Comparison of ENCODE assay signal across 36 cellular contexts in the genomic region with DNA sequence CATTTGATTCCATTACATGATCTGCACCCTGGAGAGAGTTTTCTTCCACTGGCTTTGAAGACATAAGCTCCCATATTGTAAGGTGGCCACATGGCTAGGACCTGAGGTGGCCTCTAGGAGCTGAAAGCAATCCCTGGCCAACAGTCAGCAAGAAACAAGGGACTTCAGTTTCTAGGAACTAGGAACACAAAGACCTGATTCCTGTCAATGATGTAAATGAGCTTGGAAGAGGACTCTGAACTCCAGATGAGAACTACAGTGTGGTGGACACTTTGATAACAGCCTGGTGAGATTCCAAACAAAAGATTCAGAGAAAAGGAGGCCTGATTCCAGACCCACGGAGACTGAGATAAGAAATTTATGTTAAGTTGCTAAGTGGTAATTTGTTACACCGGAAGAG.
"Had no signal": no experiment of that assay in that cellular context is flagged by ENCODE, and none has a peak within 500 bp of the region (broad histone marks: within the 10 kb centered on the region; RNA-seq: fewer than 3 reads in every experiment).

No MANE protein-coding gene starts in this region.

- H3K36me3 Mint-ChIP-seq: activated CD8-positive, alpha-beta memory T cell treated with anti-CD3 and anti-CD28 coated beads, Interleukin-2, amount 10 ng/mL, durations not matched to agents 7 days and 5 days; activated naive CD4-positive, alpha-beta T cell treated with anti-CD3 and anti-CD28 coated beads, Interleukin-2, amount 50 U/mL, for 24 hours; activated naive CD8-positive, alpha-beta T cell treated with anti-CD3 and anti-CD28 coated beads for 36 hours had no signal

- H3K9me3 Mint-ChIP-seq: activated B cell treated with CpG ODN at 0.5 μM for 24 hours; activated naive CD4-positive, alpha-beta T cell treated with anti-CD3 and anti-CD28 coated beads for 36 hours; activated naive CD4-positive, alpha-beta T cell treated with anti-CD3 and anti-CD28 coated beads, Interleukin-2, amount 50 U/mL, for 24 hours; activated naive CD8-positive, alpha-beta T cell treated with anti-CD3 and anti-CD28 coated beads for 36 hours; activated naive CD8-positive, alpha-beta T cell treated with anti-CD3 and anti-CD28 coated beads, Interleukin-2, amount 50 U/mL, for 24 hours; activated T-helper 1 cell treated with anti-CD3 and anti-CD28 coated beads, Interleukin-12 subunit alpha, Interleukin-12 subunit beta, Interleukin-2, Interleukin-4 antibody, amounts not matched to agents 30 ng/mL and 10 ng/mL and 1 ng/mL, durations not matched to agents 14 hours and 24 hours and 36 hours; activated T-helper 2 cell treated with anti-CD3 and anti-CD28 coated beads, Interferon-gamma antibody, Interleukin-2, Interleukin-4, amounts not matched to agents 10 μg/mL and 5 μg/mL and 100 μg/mL, durations not matched to agents 14 hours and 24 hours and 36 hours had no signal

- H3K27ac Mint-ChIP-seq: activated B cell treated with CpG ODN at 0.5 μM for 24 hours; activated CD8-positive, alpha-beta memory T cell treated with anti-CD3 and anti-CD28 coated beads, Interleukin-2, amount 10 ng/mL, durations not matched to agents 7 days and 5 days; activated CD8-positive, alpha-beta T cell treated with anti-CD3 and anti-CD28 coated beads, Interleukin-2, amount 10 ng/mL, durations not matched to agents 7 days and 5 days; activated naive CD4-positive, alpha-beta T cell treated with anti-CD3 and anti-CD28 coated beads for 36 hours; activated naive CD4-positive, alpha-beta T cell treated with anti-CD3 and anti-CD28 coated beads, Interleukin-2, amount 50 U/mL, for 24 hours; activated naive CD8-positive, alpha-beta T cell treated with anti-CD3 and anti-CD28 coated beads for 36 hours; activated naive CD8-positive, alpha-beta T cell treated with anti-CD3 and anti-CD28 coated beads, Interleukin-2, amount 50 U/mL, for 24 hours; activated T-helper 1 cell treated with anti-CD3 and anti-CD28 coated beads, Interleukin-12 subunit alpha, Interleukin-12 subunit beta, Interleukin-2, Interleukin-4 antibody, amounts not matched to agents 30 ng/mL and 10 ng/mL and 1 ng/mL, durations not matched to agents 14 hours and 24 hours and 36 hours; activated T-helper 2 cell treated with anti-CD3 and anti-CD28 coated beads, Interferon-gamma antibody, Interleukin-2, Interleukin-4, amounts not matched to agents 10 μg/mL and 5 μg/mL and 100 μg/mL, durations not matched to agents 14 hours and 24 hours and 36 hours had no signal

- H3K36me3 ChIP-seq: adrenal gland, cardiac muscle cell, colonic mucosa, esophagus squamous epithelium, gastroesophageal sphincter, heart right ventricle, WERI-Rb-1 had no signal

- H3K27me3 Mint-ChIP-seq: activated B cell treated with CpG ODN at 0.5 μM for 24 hours; activated CD8-positive, alpha-beta memory T cell treated with anti-CD3 and anti-CD28 coated beads, Interleukin-2, amount 10 ng/mL, durations not matched to agents 7 days and 5 days; activated naive CD8-positive, alpha-beta T cell treated with anti-CD3 and anti-CD28 coated beads for 36 hours; activated naive CD8-positive, alpha-beta T cell treated with anti-CD3 and anti-CD28 coated beads, Interleukin-2, amount 50 U/mL, for 24 hours had no signal

- H3K4me1 ChIP-seq: adrenal gland, body of pancreas, colonic mucosa, esophagus squamous epithelium, gastroesophageal sphincter had no signal

- H3K27me3 ChIP-seq: adrenal gland, body of pancreas, cardiac muscle cell, colonic mucosa, esophagus squamous epithelium, gastroesophageal sphincter, heart right ventricle had no signal

- FAIRE-seq: endometrium, endothelial cell of umbilical vein, TTC549 had no signal

- H3K4me3 ChIP-seq: adrenal gland, body of pancreas, cardiac muscle cell, colonic mucosa, esophagus squamous epithelium, gastroesophageal sphincter, heart right ventricle had no signal

- H3K4me1 Mint-ChIP-seq: activated CD8-positive, alpha-beta memory T cell treated with anti-CD3 and anti-CD28 coated beads, Interleukin-2, amount 10 ng/mL, durations not matched to agents 7 days and 5 days; activated naive CD4-positive, alpha-beta T cell treated with anti-CD3 and anti-CD28 coated beads, Interleukin-2, amount 50 U/mL, for 24 hours; activated naive CD8-positive, alpha-beta T cell treated with anti-CD3 and anti-CD28 coated beads for 36 hours; activated naive CD8-positive, alpha-beta T cell treated with anti-CD3 and anti-CD28 coated beads, Interleukin-2, amount 50 U/mL, for 24 hours had no signal

- H3K27ac ChIP-seq: adrenal gland, body of pancreas, cardiac muscle cell, colonic mucosa, epithelial cell of prostate, esophagus squamous epithelium, gastroesophageal sphincter, heart right ventricle, WERI-Rb-1 had no signal

- H3K9me3 ChIP-seq: adrenal gland, body of pancreas, colonic mucosa, esophagus squamous epithelium, gastroesophageal sphincter, heart right ventricle had no signal

- H3K4me3 Mint-ChIP-seq: activated B cell treated with CpG ODN at 0.5 μM for 24 hours; activated CD8-positive, alpha-beta memory T cell treated with anti-CD3 and anti-CD28 coated beads, Interleukin-2, amount 10 ng/mL, durations not matched to agents 7 days and 5 days; activated CD8-positive, alpha-beta T cell treated with anti-CD3 and anti-CD28 coated beads, Interleukin-2, amount 10 ng/mL, durations not matched to agents 7 days and 5 days; activated naive CD4-positive, alpha-beta T cell treated with anti-CD3 and anti-CD28 coated beads for 36 hours; activated naive CD4-positive, alpha-beta T cell treated with anti-CD3 and anti-CD28 coated beads, Interleukin-2, amount 50 U/mL, for 24 hours; activated naive CD8-positive, alpha-beta T cell treated with anti-CD3 and anti-CD28 coated beads for 36 hours; activated naive CD8-positive, alpha-beta T cell treated with anti-CD3 and anti-CD28 coated beads, Interleukin-2, amount 50 U/mL, for 24 hours; activated T-helper 1 cell treated with anti-CD3 and anti-CD28 coated beads, Interleukin-12 subunit alpha, Interleukin-12 subunit beta, Interleukin-2, Interleukin-4 antibody, amounts not matched to agents 30 ng/mL and 10 ng/mL and 1 ng/mL, durations not matched to agents 14 hours and 24 hours and 36 hours had no signal

- ATAC-seq: activated CD4-positive, CD25-positive, alpha-beta regulatory T cell treated with anti-CD3 and anti-CD28 coated beads, Interleukin-2, amount 50 U/mL, for 24 hours; activated CD8-positive, alpha-beta memory T cell treated with anti-CD3 and anti-CD28 coated beads, Interleukin-2, amount 10 ng/mL, durations not matched to agents 7 days and 5 days; activated CD8-positive, alpha-beta T cell treated with anti-CD3 and anti-CD28 coated beads, Interleukin-2, amount 10 ng/mL, durations not matched to agents 7 days and 5 days; activated naive CD8-positive, alpha-beta T cell treated with anti-CD3 and anti-CD28 coated beads, Interleukin-2, amount 50 U/mL, for 24 hours; body of pancreas; gastroesophageal sphincter; heart right ventricle had no signal

- DNase-seq: activated B cell treated with CpG ODN at 0.5 μM for 24 hours; activated CD4-positive, alpha-beta T cell treated with anti-CD3 and anti-CD28 coated beads for 48 hours; activated CD4-positive, alpha-beta T cell treated with anti-CD3 and anti-CD28 coated beads, Interleukin-2, amount 50 U/mL, for 1 hour; activated CD4-positive, alpha-beta T cell treated with anti-CD3 and anti-CD28 coated beads, Interleukin-2, amount 50 U/mL, for 48 hours; activated CD8-positive, alpha-beta memory T cell treated with anti-CD3 and anti-CD28 coated beads, Interleukin-2, amount 10 ng/mL, durations not matched to agents 7 days and 5 days; activated CD8-positive, alpha-beta memory T cell treated with anti-CD3 and anti-CD28 coated beads, Interleukin-2, amount 50 U/mL, for 4 hours; activated CD8-positive, alpha-beta T cell treated with anti-CD3 and anti-CD28 coated beads, Interleukin-2, amount 10 ng/mL, durations not matched to agents 7 days and 5 days; activated effector memory CD4-positive, alpha-beta T cell treated with anti-CD3 and anti-CD28 coated beads, Interleukin-2, amount 50 U/mL, for 16 hours; activated naive CD4-positive, alpha-beta T cell treated with anti-CD3 and anti-CD28 coated beads for 36 hours; activated naive CD8-positive, alpha-beta T cell treated with anti-CD3 and anti-CD28 coated beads for 36 hours; activated naive CD8-positive, alpha-beta T cell treated with anti-CD3 and anti-CD28 coated beads, Interleukin-2, amount 50 U/mL, for 24 hours; activated T-cell treated with anti-CD3 and anti-CD28 coated beads, Interleukin-2, amount 50 U/mL, for 1 hour; activated T-cell treated with anti-CD3 and anti-CD28 coated beads, Interleukin-2, amount 50 U/mL, for 48 hours; adrenal gland; amygdala; aorta; body of pancreas; central memory CD4-positive, alpha-beta T cell; cerebellar nuclear complex; colonic mucosa; effector CD8-positive, alpha-beta T cell; esophagus squamous epithelium; foreskin melanocyte; heart right ventricle; T-helper 2 cell; WERI-Rb-1 had no signal
